In genomic region chr1:86703696-86704455, GRCh38 we compare ENCODE assay signal across 8 cellular contexts. TPM values are rescaled to one million over a fixed set of nuclear protein-coding genes. Genes with fewer than 3 reads are reported as not detected.
DNase-seq lines count a peak whose midpoint lies in the region; ATAC-seq and TF ChIP-seq lines count a peak whose summit lies in the region.

No MANE protein-coding gene starts in this region.

- DNase-seq in Calu3 (no peak), OCI-M1 (lab: John Stamatoyannopoulos, UW) (peak; percentile 91), astrocyte of the spinal cord (ENCODE audit: low read depth, low spot score) (no peak), D341Med (ENCODE audit: low spot score) (no peak)

- ATAC-seq in GM19467 (IDR thresholded peaks at IDR 0.05; ENCODE audit: unreplicated experiment) (peak; percentile 33), HG03558 (IDR thresholded peaks at IDR 0.05; ENCODE audit: extremely low read depth, unreplicated experiment) (peak; percentile 10)

- H3K9me3 Mint-ChIP-seq in Calu3 (ENCODE audit: low read depth, unreplicated experiment), result no peaks in the 10 kb centered on the region

- peaks cover 26% of the 10 kb centered on the region for H3K4me1 Mint-ChIP-seq in Calu3 (ENCODE audit: low read depth, unreplicated experiment)

- peak overlapping the region; percentile 96 to 100 (median 98) for H3K27ac ChIP-seq in skin epidermis

- H3K27me3 Mint-ChIP-seq in Calu3 (ENCODE audit: unreplicated experiment), result no peaks in the 10 kb centered on the region

- H3K4me3 ChIP-seq in astrocyte of the spinal cord (ENCODE audit: low read depth, low read length), result peak overlapping the region; percentile 91
- peak overlapping the region; percentile 86 for H3K4me3 ChIP-seq in iPS-18c (ENCODE audit: insufficient read depth, low read depth, low read length)
- peak overlapping the region; percentile 63 to 95 (median 88) for H3K4me3 ChIP-seq in skin epidermis

- peaks cover 35% of the 10 kb centered on the region for H3K36me3 Mint-ChIP-seq in Calu3 (ENCODE audit: insufficient read depth, unreplicated experiment)

- H3K9me3 ChIP-seq in iPS-18c (ENCODE audit: control insufficient read depth, insufficient read depth, low read length), result no peaks in the 10 kb centered on the region

- peak overlapping the region; percentile 81 for H3K27ac Mint-ChIP-seq in Calu3 (ENCODE audit: unreplicated experiment)

- TF ChIP-seq CTCF in Calu3 (IDR thresholded peaks at IDR 0.05; ENCODE audit: unreplicated experiment), result no peak
- TF ChIP-seq CTCF in astrocyte of the spinal cord (IDR thresholded peaks at IDR 0.05; ENCODE audit: low read depth, low read length), result no peak

- CTCF ChIA-PET in Calu3 (lab: Charles Lee), result interaction anchor here (0.6 to 2.7 kb wide), 16 partner anchors 8 to 1408 kb away, joined by 3 to 24 read pairs (median 4); no protein-coding TSS in a partner anchor

- in situ Hi-C loops in astrocyte of the spinal cord (cut with HindIII; ENCODE audit: low sequenced_read_pairs), result no loop called here

- BruUV-seq in Calu3 (replicated peaks; lab: Mats Ljungman, UMichigan), result TSS peak; percentile 69

- H3K4me3 Mint-ChIP-seq in Calu3 (ENCODE audit: low read depth, unreplicated experiment), result peak overlapping the region; percentile 82

- intact Hi-C loops in Calu3 (cut with micrococcal nuclease; ENCODE audit: unreplicated experiment), result no loop called here

RNA-seq across cellular contexts. Expression of gene SH3GLB1, which starts 0.5 kb away (rescaled TPM):
- 53.4 and 54.6 TPM in 2 replicates for total RNA-seq in Calu3 (2022)
